ENCODE assay signal across 5 cellular contexts in the genomic region with DNA sequence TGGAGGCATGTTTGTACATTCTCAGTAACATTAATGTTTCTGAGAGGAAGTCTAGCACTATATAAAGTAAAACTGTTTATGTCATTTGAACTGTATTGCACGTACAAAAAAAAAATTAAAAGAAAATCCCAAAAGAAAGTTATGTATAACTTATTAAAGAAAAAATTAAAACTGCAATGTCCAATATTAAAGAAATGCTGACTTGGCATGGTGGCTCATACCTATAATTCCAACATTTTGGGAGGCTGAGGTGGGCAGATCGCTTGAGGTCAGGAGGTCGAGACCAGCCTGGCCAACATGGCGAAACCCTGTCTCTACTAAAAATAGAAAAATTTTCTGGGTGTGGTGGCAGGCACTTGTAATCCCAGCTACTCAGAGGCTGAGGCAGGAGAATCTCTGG.
"Had no signal": no experiment of that assay in that cellular context is flagged by ENCODE, and none has a peak within 500 bp of the region (broad histone marks: within the 10 kb centered on the region; RNA-seq: fewer than 3 reads in every experiment).

No MANE protein-coding gene starts in this region.

- H3K9ac ChIP-seq: KMS-11 had no signal

- H3K4me2 ChIP-seq: KMS-11 had no signal

- H3K27ac ChIP-seq: HL-60, KMS-11 had no signal

- DNase-seq: KBM-7, KG1 had no signal

- FAIRE-seq: HTR-8/SVneo had no signal
